7 cellular contexts compared by ENCODE assay signal in genomic region chr17:42744283-42744805, GRCh38. TPM values are rescaled to one million over a fixed set of nuclear protein-coding genes. Genes with fewer than 3 reads are reported as not detected.
DNase-seq lines count a peak whose midpoint lies in the region; ATAC-seq and TF ChIP-seq lines count a peak whose summit lies in the region.

No MANE protein-coding gene starts in this region.

- in situ Hi-C loops in GM13976 (cut with MboI; ENCODE audit: low sequenced_read_pairs, unreplicated experiment): no loop called here

- peak; percentile 64 for ATAC-seq in HG02588 (IDR thresholded peaks at IDR 0.05; ENCODE audit: unreplicated experiment)

- WGBS in liver: under 1% methylated on average over 32 of the region's 32 CpGs

- TF ChIP-seq CTCF in GM13976 (IDR thresholded peaks at IDR 0.05; ENCODE audit: borderline replicate concordance, control extremely low read depth, extremely low read depth, insufficient read depth, missing control alignments) (peak; percentile 10), liver (IDR thresholded peaks at IDR 0.05; ENCODE audit: low read depth, low read length, missing input control) (no peak)

- peak overlapping the region; percentile 60 to 82 for H3K9ac ChIP-seq in liver (ENCODE audit: low read depth in 1 of 2, low read length in 2 of 2)

- no peaks in the 10 kb centered on the region for H3K27me3 ChIP-seq in liver (ENCODE audit: control insufficient read depth in 4 of 4, insufficient read depth in 4 of 4, low read length in 3 of 4)

- no peaks in the 10 kb centered on the region for H3K36me3 ChIP-seq in liver (ENCODE audit: control insufficient read depth in 4 of 4, insufficient read depth in 3 of 4, low read depth in 1 of 4, low read length in 3 of 4)

- peaks cover 10 to 34% (median 31%) of the 10 kb centered on the region in 4 donors for H3K4me1 ChIP-seq in liver (ENCODE audit: control insufficient read depth in 4 of 4, insufficient read depth in 4 of 4, low read length in 3 of 4)

- peak; percentile 80 for DNase-seq in GM13976 (ENCODE audit: low spot score)
- DNase-seq in NCI-H146 (lab: John Stamatoyannopoulos, UW): peak; percentile 90
- peak; percentile 36 for DNase-seq in activated CD4-positive, CD25-positive, alpha-beta regulatory T cell treated with anti-CD3 and anti-CD28 coated beads, Interleukin-2, amount 50 U/mL, for 16 hours (ENCODE audit: low read depth, low spot score)
- peak; percentile 58 to 70 for DNase-seq in stimulated activated CD4-positive, alpha-beta T cell treated with anti-CD3 and anti-CD28 coated beads, Interleukin-4, amount 100 ng/mL, for 48 hours (ENCODE audit: low read depth in 2 of 2)

- H3K27ac ChIP-seq in cingulate gyrus (ENCODE audit: low read depth, low read length): peak overlapping the region; percentile 95
- peak overlapping the region; percentile 88 to 93 for H3K27ac ChIP-seq in liver (ENCODE audit: low read depth in 1 of 2, low read length in 2 of 2)

- no peak for TF ChIP-seq RAD21 in liver (IDR thresholded peaks at IDR 0.05)

- H3K4me3 ChIP-seq in liver (ENCODE audit: low read depth in 1 of 3, low read length in 3 of 3): peak overlapping the region; percentile 68 to 91 (median 75)

- H3K9me3 ChIP-seq in liver (ENCODE audit: control insufficient read depth in 4 of 4, low read length in 3 of 4): no peaks in the 10 kb centered on the region

TF ChIP-seq in liver, 16 proteins besides CTCF, POLR2A, EP300 and RAD21:
- TF ChIP-seq, protein P1, sequence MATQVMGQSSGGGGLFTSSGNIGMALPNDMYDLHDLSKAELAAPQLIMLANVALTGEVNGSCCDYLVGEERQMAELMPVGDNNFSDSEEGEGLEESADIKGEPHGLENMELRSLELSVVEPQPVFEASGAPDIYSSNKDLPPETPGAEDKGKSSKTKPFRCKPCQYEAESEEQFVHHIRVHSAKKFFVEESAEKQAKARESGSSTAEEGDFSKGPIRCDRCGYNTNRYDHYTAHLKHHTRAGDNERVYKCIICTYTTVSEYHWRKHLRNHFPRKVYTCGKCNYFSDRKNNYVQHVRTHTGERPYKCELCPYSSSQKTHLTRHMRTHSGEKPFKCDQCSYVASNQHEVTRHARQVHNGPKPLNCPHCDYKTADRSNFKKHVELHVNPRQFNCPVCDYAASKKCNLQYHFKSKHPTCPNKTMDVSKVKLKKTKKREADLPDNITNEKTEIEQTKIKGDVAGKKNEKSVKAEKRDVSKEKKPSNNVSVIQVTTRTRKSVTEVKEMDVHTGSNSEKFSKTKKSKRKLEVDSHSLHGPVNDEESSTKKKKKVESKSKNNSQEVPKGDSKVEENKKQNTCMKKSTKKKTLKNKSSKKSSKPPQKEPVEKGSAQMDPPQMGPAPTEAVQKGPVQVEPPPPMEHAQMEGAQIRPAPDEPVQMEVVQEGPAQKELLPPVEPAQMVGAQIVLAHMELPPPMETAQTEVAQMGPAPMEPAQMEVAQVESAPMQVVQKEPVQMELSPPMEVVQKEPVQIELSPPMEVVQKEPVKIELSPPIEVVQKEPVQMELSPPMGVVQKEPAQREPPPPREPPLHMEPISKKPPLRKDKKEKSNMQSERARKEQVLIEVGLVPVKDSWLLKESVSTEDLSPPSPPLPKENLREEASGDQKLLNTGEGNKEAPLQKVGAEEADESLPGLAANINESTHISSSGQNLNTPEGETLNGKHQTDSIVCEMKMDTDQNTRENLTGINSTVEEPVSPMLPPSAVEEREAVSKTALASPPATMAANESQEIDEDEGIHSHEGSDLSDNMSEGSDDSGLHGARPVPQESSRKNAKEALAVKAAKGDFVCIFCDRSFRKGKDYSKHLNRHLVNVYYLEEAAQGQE (IDR thresholded peaks at IDR 0.05): peak; percentile 21
- no peak for TF ChIP-seq FOXA1 (IDR thresholded peaks at IDR 0.05)
- peak; percentile 8 for TF ChIP-seq YY1 (IDR thresholded peaks at IDR 0.05)
- TF ChIP-seq JUND (IDR thresholded peaks at IDR 0.05): no peak
- TF ChIP-seq RXRA (IDR thresholded peaks at IDR 0.05): peak; percentile 43 to 68
- no peak for TF ChIP-seq ATF3 (IDR thresholded peaks at IDR 0.05)
- no peak for TF ChIP-seq GABPA (IDR thresholded peaks at IDR 0.05 in 1 of 2, conservative IDR thresholded peaks at IDR 0.05 in 1 of 2)
- peak; percentile 18 to 36 for TF ChIP-seq HNF4A (conservative IDR thresholded peaks at IDR 0.05)

RNA-seq across cellular contexts. Expression of gene EZH1, which starts 0.5 kb away (rescaled TPM):
- 10 to 100 TPM; 15.4 to 18.3 TPM for total RNA-seq in liver
- 1 to 10 TPM; 4.3 to 6.3 TPM for polyA plus RNA-seq in liver

RNA-seq across cellular contexts. Expression of gene RAMP2, which starts 16.7 kb away (rescaled TPM):
- 1 to 10 TPM in 1 of 2 donors, under 1 TPM in 1; 0.92 to 2.9 TPM for total RNA-seq in liver
- polyA plus RNA-seq in liver: 10 to 100 TPM in 1 of 2 donors, 1 to 10 TPM in 1; 7.3 to 17.2 TPM

RNA-seq across cellular contexts. Expression of gene VPS25, which starts 28.9 kb away (rescaled TPM):
- total RNA-seq in liver: 10 to 100 TPM; 40.9 to 43.0 TPM
- 10 to 100 TPM; 58.9 to 65.7 TPM for polyA plus RNA-seq in liver

RNA-seq across cellular contexts. Expression of gene WNK4, which starts 36.1 kb away (rescaled TPM):
- 1 to 10 TPM in 1 of 2 donors, under 1 TPM in 1; 0.33 to 7.5 TPM for total RNA-seq in liver
- under 1 TPM; 0.40 to 0.60 TPM for polyA plus RNA-seq in liver

RNA-seq across cellular contexts. Expression of gene COA3, which starts 54.2 kb away (rescaled TPM):
- total RNA-seq in liver: 10 to 100 TPM; 62.3 to 74.1 TPM
- 100 to 1,000 TPM; 132 to 294 TPM for polyA plus RNA-seq in liver

Comparison
In these comparisons a context has a peak if more than half of its experiments do, and no peak if none do; other contexts are left out.
1. Peak in every context shown above with its lines: DNase-seq, ATAC-seq, H3K4me3 ChIP-seq and H3K27ac ChIP-seq.
2. DNase-seq: peak in every context shown above with its lines; median percentile 90 in NCI-H146; 80 in GM13976; 64 in stimulated activated CD4-positive, alpha-beta T cell treated with anti-CD3 and anti-CD28 coated beads, Interleukin-4, amount 100 ng/mL, for 48 hours; 36 in activated CD4-positive, CD25-positive, alpha-beta regulatory T cell treated with anti-CD3 and anti-CD28 coated beads, Interleukin-2, amount 50 U/mL, for 16 hours.